In genomic region chr20:25013478-25014380, GRCh38 we compare ENCODE assay signal across 16 cellular contexts. TPM values are rescaled to one million over a fixed set of nuclear protein-coding genes. Genes with fewer than 3 reads are reported as not detected.
DNase-seq lines count a peak whose midpoint lies in the region; ATAC-seq and TF ChIP-seq lines count a peak whose summit lies in the region.
"Had no signal": no experiment of that assay in that cellular context is flagged by ENCODE, and none has a peak within 500 bp of the region (broad histone marks: within the 10 kb centered on the region; RNA-seq: fewer than 3 reads in every experiment).

No MANE protein-coding gene starts in this region.

- no peaks in the 10 kb centered on the region for H3K27me3 ChIP-seq in endodermal cell (ENCODE audit: control insufficient read depth, insufficient read depth, low read length, poor library complexity, severe bottlenecking)

- H3K4me3 Mint-ChIP-seq in endodermal cell (no peak overlapping the region), osteocyte (ENCODE audit: unreplicated experiment) (no peak overlapping the region)
- H3K4me3 Mint-ChIP-seq in activated CD8-positive, alpha-beta T cell treated with anti-CD3 and anti-CD28 coated beads, Interleukin-2, amount 10 ng/mL, durations not matched to agents 7 days and 5 days = no peak overlapping the region
- H3K4me3 Mint-ChIP-seq: CD4-positive, CD25-positive, alpha-beta regulatory T cell; H9 had no signal

- no peak for TF ChIP-seq CTCF in endodermal cell (conservative IDR thresholded peaks at IDR 0.05)
- no peak for TF ChIP-seq CTCF in osteocyte (IDR thresholded peaks at IDR 0.05)

- no peaks in the 10 kb centered on the region for H3K4me1 ChIP-seq in endodermal cell (ENCODE audit: control insufficient read depth, insufficient read depth, low read length)

- H3K9me3 ChIP-seq in endodermal cell (ENCODE audit: control insufficient read depth, low read length) = no peaks in the 10 kb centered on the region

- peak; percentile 13 for DNase-seq in left cardiac atrium
- DNase-seq in Right ventricle myocardium inferior (ENCODE audit: missing footprints) = no peak
- peak; percentile 28 for DNase-seq in endodermal cell
- DNase-seq in osteocyte (ENCODE audit: extremely low spot score, unreplicated experiment) = peak; percentile 78
- peak; percentile 34 for DNase-seq in ureter (ENCODE audit: low spot score)
- DNase-seq in COLO829 (ENCODE audit: low spot score) = no peak
- no peak for DNase-seq in inferior parietal cortex (ENCODE audit: extremely low spot score)
- DNase-seq in activated CD8-positive, alpha-beta T cell treated with anti-CD3 and anti-CD28 coated beads, Interleukin-2, amount 10 ng/mL, durations not matched to agents 7 days and 5 days = no peak
- DNase-seq: CD4-positive, CD25-positive, alpha-beta regulatory T cell; H9; NCI-H1048; NCI-H1436 treated with DMSO at 0.1 percent for 48 hours; NCI-H2029 treated with DMSO at 0.1 percent for 48 hours; NCI-H2171 treated with DMSO at 0.1 percent for 48 hours; NCI-H446 treated with DMSO at 0.1 percent for 48 hours had no signal

- H3K9me3 Mint-ChIP-seq in endodermal cell (no peaks in the 10 kb centered on the region), osteocyte (ENCODE audit: unreplicated experiment) (no peaks in the 10 kb centered on the region)
- no peaks in the 10 kb centered on the region for H3K9me3 Mint-ChIP-seq in activated CD8-positive, alpha-beta T cell treated with anti-CD3 and anti-CD28 coated beads, Interleukin-2, amount 10 ng/mL, durations not matched to agents 7 days and 5 days (ENCODE audit: insufficient read depth)
- H3K9me3 Mint-ChIP-seq: CD4-positive, CD25-positive, alpha-beta regulatory T cell; H9 had no signal

- no peak overlapping the region for H3K27ac ChIP-seq in endodermal cell (ENCODE audit: low read depth, low read length)
- H3K27ac ChIP-seq: KMS-11 had no signal

- H3K27me3 Mint-ChIP-seq in endodermal cell (ENCODE audit: insufficient read depth) = peaks cover 3% of the 10 kb centered on the region
- H3K27me3 Mint-ChIP-seq in osteocyte (ENCODE audit: unreplicated experiment) = no peaks in the 10 kb centered on the region
- H3K27me3 Mint-ChIP-seq in activated CD8-positive, alpha-beta T cell treated with anti-CD3 and anti-CD28 coated beads, Interleukin-2, amount 10 ng/mL, durations not matched to agents 7 days and 5 days (ENCODE audit: low read depth) = no peaks in the 10 kb centered on the region
- H3K27me3 Mint-ChIP-seq: CD4-positive, CD25-positive, alpha-beta regulatory T cell had no signal

- intact Hi-C loops in left cardiac atrium (cut with DNase I) = no loop called here
- intact Hi-C loops in Right ventricle myocardium inferior (cut with DNase I) = no loop called here

- CTCF ChIA-PET in activated CD8-positive, alpha-beta T cell treated with anti-CD3 and anti-CD28 coated beads, Interleukin-2, amount 10 ng/mL, durations not matched to agents 7 days and 5 days (lab: Charles Lee) = no interaction called here

- POLR2A ChIA-PET in activated CD8-positive, alpha-beta T cell treated with anti-CD3 and anti-CD28 coated beads, Interleukin-2, amount 10 ng/mL, durations not matched to agents 7 days and 5 days (lab: Charles Lee) = no interaction called here

- no peak overlapping the region for H3K4me3 ChIP-seq in endodermal cell (ENCODE audit: low read length)

- WGBS in endodermal cell (ENCODE audit: insufficient coverage in 1 of 2, insufficient read length in 1 of 2), 2 experiments = 91 to 92% methylated on average over 14 to 25 of the region's 25 CpGs

- no peaks in the 10 kb centered on the region for H3K36me3 ChIP-seq in endodermal cell (ENCODE audit: control insufficient read depth, insufficient read depth, low read length)

- H3K9ac ChIP-seq in endodermal cell (ENCODE audit: extremely low read depth, low read length, poor library complexity, severe bottlenecking) = no peak overlapping the region
- H3K9ac ChIP-seq: KMS-11 had no signal

- no peak for ATAC-seq in left cardiac atrium
- ATAC-seq in Right ventricle myocardium inferior = no peak
- ATAC-seq in activated CD8-positive, alpha-beta T cell treated with anti-CD3 and anti-CD28 coated beads, Interleukin-2, amount 10 ng/mL, durations not matched to agents 7 days and 5 days = no peak

- H3K27ac Mint-ChIP-seq in endodermal cell (no peak overlapping the region), osteocyte (ENCODE audit: unreplicated experiment) (no peak overlapping the region)
- H3K27ac Mint-ChIP-seq in activated CD8-positive, alpha-beta T cell treated with anti-CD3 and anti-CD28 coated beads, Interleukin-2, amount 10 ng/mL, durations not matched to agents 7 days and 5 days = no peak overlapping the region
- H3K27ac Mint-ChIP-seq: CD4-positive, CD25-positive, alpha-beta regulatory T cell; H9 had no signal

- H3K36me3 Mint-ChIP-seq in endodermal cell (ENCODE audit: low read depth) (no peaks in the 10 kb centered on the region), osteocyte (ENCODE audit: unreplicated experiment) (no peaks in the 10 kb centered on the region)
- peaks cover 2% of the 10 kb centered on the region for H3K36me3 Mint-ChIP-seq in activated CD8-positive, alpha-beta T cell treated with anti-CD3 and anti-CD28 coated beads, Interleukin-2, amount 10 ng/mL, durations not matched to agents 7 days and 5 days (ENCODE audit: low read depth)

- H3K4me1 Mint-ChIP-seq in endodermal cell (peaks cover 20% of the 10 kb centered on the region), osteocyte (ENCODE audit: unreplicated experiment) (no peaks in the 10 kb centered on the region)
- H3K4me1 Mint-ChIP-seq in activated CD8-positive, alpha-beta T cell treated with anti-CD3 and anti-CD28 coated beads, Interleukin-2, amount 10 ng/mL, durations not matched to agents 7 days and 5 days (ENCODE audit: low read depth) = peaks cover 4% of the 10 kb centered on the region

RNA-seq across cellular contexts. Expression of gene APMAP, which starts 21.2 kb away (rescaled TPM):
- total RNA-seq in left cardiac atrium (10 to 100 TPM; 47.0 to 52.2 TPM), Right ventricle myocardium inferior (26.8 TPM), endodermal cell (10 to 100 TPM; 60.2 to 65.6 TPM), osteocyte (76.3 and 80.0 TPM in 2 replicates), ureter (74.0 TPM)
- 76.8 TPM for polyA plus RNA-seq in endodermal cell (2013, experiment 1 of 2)
- 70.0 TPM for polyA plus RNA-seq in endodermal cell (2013, experiment 2 of 2)
- total RNA-seq in activated CD8-positive, alpha-beta T cell treated with anti-CD3 and anti-CD28 coated beads, Interleukin-2, amount 10 ng/mL, durations not matched to agents 7 days and 5 days = 10 to 100 TPM; 43.2 to 44.0 TPM

RNA-seq across cellular contexts. Expression of gene ACSS1, which starts 44.2 kb away (rescaled TPM):
- total RNA-seq in left cardiac atrium (10 to 100 TPM; 27.9 to 55.0 TPM), Right ventricle myocardium inferior (135 TPM), endodermal cell (under 1 TPM in 1 of 2 donors, not detected in 1; 0.22 TPM), osteocyte (7.6 and 8.2 TPM in 2 replicates), ureter (33.7 TPM)
- polyA plus RNA-seq in endodermal cell (2013, experiment 1 of 2) = 0.68 TPM
- polyA plus RNA-seq in endodermal cell (2013, experiment 2 of 2) = 0.50 TPM
- total RNA-seq in activated CD8-positive, alpha-beta T cell treated with anti-CD3 and anti-CD28 coated beads, Interleukin-2, amount 10 ng/mL, durations not matched to agents 7 days and 5 days = 10 to 100 TPM; 40.9 to 42.5 TPM

Comparison
In these comparisons a context has a peak if more than half of its experiments do, and no peak if none do; other contexts are left out.
1. DNase-seq: peak in left cardiac atrium (single experiment), endodermal cell (single experiment), osteocyte (single experiment) and ureter (single experiment); none in Right ventricle myocardium inferior (single experiment), COLO829 (single experiment), inferior parietal cortex (single experiment) and activated CD8-positive, alpha-beta T cell treated with anti-CD3 and anti-CD28 coated beads, Interleukin-2, amount 10 ng/mL, durations not matched to agents 7 days and 5 days (single experiment).